13 cellular contexts compared by ENCODE assay signal in genomic region chr21:33401617-33401967, GRCh38. TPM values are rescaled to one million over a fixed set of nuclear protein-coding genes. Genes with fewer than 3 reads are reported as not detected.
DNase-seq lines count a peak whose midpoint lies in the region; FAIRE-seq and TF ChIP-seq lines count a peak whose summit lies in the region.
"Had no signal": no experiment of that assay in that cellular context is flagged by ENCODE, and none has a peak within 500 bp of the region (broad histone marks: within the 10 kb centered on the region; RNA-seq: fewer than 3 reads in every experiment).

No MANE protein-coding gene starts in this region.

- no peak for TF ChIP-seq CTCF in left ventricle myocardium inferior (IDR thresholded peaks at IDR 0.05; ENCODE audit: borderline replicate concordance)
- TF ChIP-seq CTCF in right atrium auricular region (IDR thresholded peaks at IDR 0.05): no peak
- TF ChIP-seq CTCF in RWPE1 (conservative IDR thresholded peaks at IDR 0.05; ENCODE audit: low read depth): no peak
- no peak for TF ChIP-seq CTCF in keratinocyte (optimal IDR thresholded peaks at IDR 0.05 in 1 of 3, IDR thresholded peaks at IDR 0.05 in 1 of 3, conservative IDR thresholded peaks at IDR 0.05 in 1 of 3; ENCODE audit: extremely low read depth in 1 of 3, insufficient read depth in 2 of 3, low read length in 3 of 3)

- POLR2A ChIA-PET in RWPE1 (lab: Yijun Ruan, JAX; ENCODE audit: low non-redundant PET): no interaction called here

- H3K27me3 ChIP-seq in left ventricle myocardium inferior (ENCODE audit: low read depth) (no peaks in the 10 kb centered on the region), right atrium auricular region (no peaks in the 10 kb centered on the region), keratinocyte (ENCODE audit: control insufficient read depth, extremely low read depth, insufficient read depth, low read length) (no peaks in the 10 kb centered on the region)
- H3K27me3 ChIP-seq: gastroesophageal sphincter, ovary had no signal

- H3K4me3 ChIP-seq in left ventricle myocardium inferior (peak overlapping the region; percentile 96), right atrium auricular region (no peak overlapping the region), keratinocyte (ENCODE audit: control insufficient read depth in 2 of 3, extremely low read depth in 1 of 3, insufficient read depth in 2 of 3, low read depth in 1 of 3, low read length in 3 of 3) (no peak overlapping the region)
- H3K4me3 ChIP-seq: ovary had no signal

- H3K79me2 ChIP-seq in keratinocyte (ENCODE audit: control insufficient read depth, insufficient read depth, low read length): peaks cover 33% of the 10 kb centered on the region

- DNase-seq in left ventricle myocardium inferior (no peak), right atrium auricular region (ENCODE audit: low spot score) (no peak), RWPE1 (ENCODE audit: low spot score) (no peak), keratinocyte (ENCODE audit: low read depth, low spot score) (no peak), HuH-7 (ENCODE audit: low spot score) (no peak), NCI-H1417 treated with DMSO at 0.1 percent for 48 hours (lab: John Stamatoyannopoulos, UW) (no peak), SW 1271 (lab: John Stamatoyannopoulos, UW) (no peak)
- no peak for DNase-seq in effector CD4-positive, alpha-beta T cell
- DNase-seq: activated CD8-positive, alpha-beta T cell treated with anti-CD3 and anti-CD28 coated beads, Interleukin-2, amount 10 ng/mL, durations not matched to agents 7 days and 5 days; activated naive CD4-positive, alpha-beta T cell treated with anti-CD3 and anti-CD28 coated beads, Interleukin-2, amount 50 U/mL, for 16 hours had no signal

- no peaks in the 10 kb centered on the region for H4K20me1 ChIP-seq in keratinocyte (ENCODE audit: control insufficient read depth, extremely low read depth, insufficient read depth, low read length)

- H2AFZ ChIP-seq in keratinocyte (ENCODE audit: control insufficient read depth, low read length): no peak overlapping the region

- H3K27ac ChIP-seq in left ventricle myocardium inferior (replicated peaks): peak overlapping the region; percentile 95
- peak overlapping the region in 1 of 2 donors; percentile 95 for H3K27ac ChIP-seq in right atrium auricular region
- peak overlapping the region; percentile 96 for H3K27ac ChIP-seq in RWPE1
- peak overlapping the region; percentile 43 for H3K27ac ChIP-seq in keratinocyte (ENCODE audit: control insufficient read depth, insufficient read depth, low read length)
- H3K27ac ChIP-seq: C4-2B, ovary had no signal

- FAIRE-seq in keratinocyte (lab: Jason Lieb, UNC): no peak

- dilution Hi-C loops in keratinocyte (cut with MboI; ENCODE audit: extremely low pct_ligation_motif_present, low sequenced_read_pairs): no loop called here

- H3K4me1 ChIP-seq in left ventricle myocardium inferior (peaks cover 43% of the 10 kb centered on the region), right atrium auricular region (peaks cover 0 to 29% of the 10 kb centered on the region in 2 donors), keratinocyte (ENCODE audit: control insufficient read depth, extremely low read depth, insufficient read depth, low read length) (peaks cover 26% of the 10 kb centered on the region)

- CTCF ChIA-PET in RWPE1 (lab: Yijun Ruan, JAX): no interaction called here

- no peaks in the 10 kb centered on the region for H3K9me3 ChIP-seq in left ventricle myocardium inferior (replicated peaks)
- H3K9me3 ChIP-seq in right atrium auricular region: no peaks in the 10 kb centered on the region
- no peaks in the 10 kb centered on the region for H3K9me3 ChIP-seq in keratinocyte (ENCODE audit: control insufficient read depth, low read depth, low read length)
- H3K9me3 ChIP-seq: gastroesophageal sphincter, ovary had no signal

- peaks cover 2% of the 10 kb centered on the region for H3K9me1 ChIP-seq in keratinocyte (ENCODE audit: control insufficient read depth, extremely low read depth, insufficient read depth, low read length)

- peak overlapping the region; percentile 10 for H3K4me2 ChIP-seq in keratinocyte (ENCODE audit: control insufficient read depth, extremely low read depth, insufficient read depth, low read depth, low read length)

- intact Hi-C loops in left ventricle myocardium inferior (cut with micrococcal nuclease): no loop called here

- no peaks in the 10 kb centered on the region for H3K36me3 ChIP-seq in left ventricle myocardium inferior
- H3K36me3 ChIP-seq in right atrium auricular region: no peaks in the 10 kb centered on the region
- peaks cover 0 to 4% of the 10 kb centered on the region in 2 experiments for H3K36me3 ChIP-seq in keratinocyte (ENCODE audit: control insufficient read depth in 2 of 2, extremely low read depth in 1 of 2, insufficient read depth in 2 of 2, low read length in 2 of 2)
- H3K36me3 ChIP-seq: gastroesophageal sphincter, ovary had no signal

- no peak overlapping the region for H3K9ac ChIP-seq in keratinocyte (ENCODE audit: control insufficient read depth, extremely low read depth, insufficient read depth, low read length)

RNA-seq across cellular contexts. Expression of gene IFNGR2, which starts 1.6 kb away (rescaled TPM):
- total RNA-seq in left ventricle myocardium inferior: 34.6 TPM
- 10 to 100 TPM; 40.2 to 47.3 TPM for total RNA-seq in right atrium auricular region
- polyA plus RNA-seq in keratinocyte: 89.5 to 102 TPM (median 94.3 TPM) in 3 replicates
- 46.2 TPM for polyA plus RNA-seq in keratinocyte (2011; ENCODE audit: low read depth)
- 74.7 and 115 TPM in 2 replicates for polyA plus RNA-seq in keratinocyte (2011; cell fraction: cytosol; rRNA removed)
- 47.4 and 54.2 TPM in 2 replicates for polyA plus RNA-seq in keratinocyte (2011; cell fraction: nucleus; rRNA removed)
- polyA plus RNA-seq in keratinocyte (2012; ENCODE audit: low replicate concordance): 53.2 and 71.8 TPM in 2 replicates
- polyA minus RNA-seq in keratinocyte: 73.7 to 112 TPM (median 83.4 TPM) in 3 replicates
- 72.5 TPM for polyA minus RNA-seq in keratinocyte (2011; cell fraction: cytosol; rRNA and poly(A)+ RNA removed)
- 18.8 and 33.4 TPM in 2 replicates for polyA minus RNA-seq in keratinocyte (2011; cell fraction: nucleus; rRNA and poly(A)+ RNA removed)
